In genomic region chrX:22081475-22082092, GRCh38 we compare ENCODE assay signal across 8 cellular contexts. TPM values are rescaled to one million over a fixed set of nuclear protein-coding genes. Genes with fewer than 3 reads are reported as not detected.
DNase-seq lines count a peak whose midpoint lies in the region; ATAC-seq, FAIRE-seq and TF ChIP-seq lines count a peak whose summit lies in the region.

No MANE protein-coding gene starts in this region.

- no peaks in the 10 kb centered on the region for H3K36me3 ChIP-seq in right atrium auricular region

- no peaks in the 10 kb centered on the region for H3K27me3 ChIP-seq in right atrium auricular region

- H3K4me3 ChIP-seq in right atrium auricular region = no peak overlapping the region

- FAIRE-seq in RCC 7860 (lab: Jason Lieb, UNC) = no peak

- H3K9me3 ChIP-seq in right atrium auricular region = no peaks in the 10 kb centered on the region

- peak; percentile 65 for ATAC-seq in HG02973 (IDR thresholded peaks at IDR 0.05; ENCODE audit: unreplicated experiment)

- no peaks in the 10 kb centered on the region for H3K4me1 ChIP-seq in right atrium auricular region

- DNase-seq in NCI-H2081 (lab: John Stamatoyannopoulos, UW) = peak; percentile 17 to 41
- DNase-seq in NCI-H2081 treated with DMSO at 0.1 percent for 48 hours (lab: John Stamatoyannopoulos, UW) = no peak
- DNase-seq in RCC 7860 (ENCODE audit: low spot score) = peak; percentile 30
- DNase-seq in activated gamma-delta T cell treated with anti-CD3 and anti-CD28 coated beads, Interleukin-2, amount 50 U/mL, for 16 hours (ENCODE audit: low read depth) = peak; percentile 20
- peak; percentile 59 for DNase-seq in right atrium auricular region (ENCODE audit: low spot score)
- peak; percentile 60 for DNase-seq in stimulated activated CD4-positive, alpha-beta T cell treated with anti-CD3 and anti-CD28 coated beads, Interleukin-4, amount 100 ng/mL, for 1 hour
- no peak for DNase-seq in NCI-H510A treated with DMSO at 0.1 percent for 48 hours (lab: John Stamatoyannopoulos, UW)

- H3K27ac ChIP-seq in right atrium auricular region = no peak overlapping the region

- peak; percentile 39 to 69 for TF ChIP-seq CTCF in right atrium auricular region (IDR thresholded peaks at IDR 0.05)

RNA-seq across cellular contexts. Expression of gene PHEX, which starts 49.5 kb away (rescaled TPM):
- not detected for total RNA-seq in right atrium auricular region

Comparison
In these comparisons a context has a peak if more than half of its experiments do, and no peak if none do; other contexts are left out.
1. DNase-seq: peak in NCI-H2081 (2 of 2), RCC 7860 (single experiment), activated gamma-delta T cell treated with anti-CD3 and anti-CD28 coated beads, Interleukin-2, amount 50 U/mL, for 16 hours (single experiment), right atrium auricular region (single experiment) and stimulated activated CD4-positive, alpha-beta T cell treated with anti-CD3 and anti-CD28 coated beads, Interleukin-4, amount 100 ng/mL, for 1 hour (single experiment); none in NCI-H2081 treated with DMSO at 0.1 percent for 48 hours (single experiment) and NCI-H510A treated with DMSO at 0.1 percent for 48 hours (single experiment).